Comparison of ENCODE assay signal across 8 cellular contexts in genomic region chr15:70098170-70098460, GRCh38. TPM values are rescaled to one million over a fixed set of nuclear protein-coding genes. Genes with fewer than 3 reads are reported as not detected.
DNase-seq lines count a peak whose midpoint lies in the region; ATAC-seq and TF ChIP-seq lines count a peak whose summit lies in the region.

No MANE protein-coding gene starts in this region.

- peak overlapping the region; percentile 94 for H3K4me3 ChIP-seq in thoracic aorta

- H3K36me3 Mint-ChIP-seq in activated CD4-positive, alpha-beta T cell treated with anti-CD3 and anti-CD28 coated beads, Interleukin-2, amount 10 ng/mL, durations not matched to agents 24 days and 14 days (ENCODE audit: low read depth) = peaks cover 30% of the 10 kb centered on the region
- peaks cover 6% of the 10 kb centered on the region for H3K36me3 Mint-ChIP-seq in activated naive CD4-positive, alpha-beta T cell treated with anti-CD3 and anti-CD28 coated beads, Interleukin-2, amount 50 U/mL, for 24 hours

- peak overlapping the region; percentile 92 for H3K4me3 Mint-ChIP-seq in activated CD4-positive, alpha-beta T cell treated with anti-CD3 and anti-CD28 coated beads, Interleukin-2, amount 10 ng/mL, durations not matched to agents 24 days and 14 days
- H3K4me3 Mint-ChIP-seq in activated naive CD4-positive, alpha-beta T cell treated with anti-CD3 and anti-CD28 coated beads, Interleukin-2, amount 50 U/mL, for 24 hours = peak overlapping the region; percentile 98

- peak; percentile 3 for TF ChIP-seq CTCF in thoracic aorta (IDR thresholded peaks at IDR 0.05)

- peak overlapping the region; percentile 84 for H3K27ac Mint-ChIP-seq in activated CD4-positive, alpha-beta T cell treated with anti-CD3 and anti-CD28 coated beads, Interleukin-2, amount 10 ng/mL, durations not matched to agents 24 days and 14 days
- peak overlapping the region; percentile 99 for H3K27ac Mint-ChIP-seq in activated naive CD4-positive, alpha-beta T cell treated with anti-CD3 and anti-CD28 coated beads, Interleukin-2, amount 50 U/mL, for 24 hours

- peaks cover 43% of the 10 kb centered on the region for H3K4me1 Mint-ChIP-seq in activated CD4-positive, alpha-beta T cell treated with anti-CD3 and anti-CD28 coated beads, Interleukin-2, amount 10 ng/mL, durations not matched to agents 24 days and 14 days
- H3K4me1 Mint-ChIP-seq in activated naive CD4-positive, alpha-beta T cell treated with anti-CD3 and anti-CD28 coated beads, Interleukin-2, amount 50 U/mL, for 24 hours = peaks cover 37% of the 10 kb centered on the region

- intact Hi-C loops in activated CD4-positive, alpha-beta T cell treated with anti-CD3 and anti-CD28 coated beads, Interleukin-2, amount 10 ng/mL, durations not matched to agents 24 days and 14 days (cut with micrococcal nuclease) = loop anchor here (2.0 to 10.0 kb wide), 6 partner anchors 159 to 933 kb away; partner anchors contain the start of genes GLCE and RPLP1
- intact Hi-C loops in sciatic nerve (cut with DNase I) = loop anchor here (5.0 to 10.0 kb wide), 2 partner anchors 36 to 613 kb away; no protein-coding TSS in a partner anchor

- H3K9me3 Mint-ChIP-seq in activated CD4-positive, alpha-beta T cell treated with anti-CD3 and anti-CD28 coated beads, Interleukin-2, amount 10 ng/mL, durations not matched to agents 24 days and 14 days = no peaks in the 10 kb centered on the region
- H3K9me3 Mint-ChIP-seq in activated naive CD4-positive, alpha-beta T cell treated with anti-CD3 and anti-CD28 coated beads, Interleukin-2, amount 50 U/mL, for 24 hours = no peaks in the 10 kb centered on the region

- H3K9me3 ChIP-seq in thoracic aorta = no peaks in the 10 kb centered on the region

- peaks cover 21% of the 10 kb centered on the region for H3K27me3 Mint-ChIP-seq in activated CD4-positive, alpha-beta T cell treated with anti-CD3 and anti-CD28 coated beads, Interleukin-2, amount 10 ng/mL, durations not matched to agents 24 days and 14 days
- H3K27me3 Mint-ChIP-seq in activated naive CD4-positive, alpha-beta T cell treated with anti-CD3 and anti-CD28 coated beads, Interleukin-2, amount 50 U/mL, for 24 hours = no peaks in the 10 kb centered on the region

- H3K27ac ChIP-seq in layer of hippocampus (ENCODE audit: low read depth, low read length) (peak overlapping the region; percentile 90), thoracic aorta (peak overlapping the region; percentile 93 to 96)

- peaks cover 28 to 54% of the 10 kb centered on the region in 2 donors for H3K4me1 ChIP-seq in thoracic aorta (ENCODE audit: control insufficient read depth in 1 of 2, low read depth in 2 of 2)

- DNase-seq in activated CD4-positive, alpha-beta T cell treated with anti-CD3 and anti-CD28 coated beads, Interleukin-2, amount 10 ng/mL, durations not matched to agents 24 days and 14 days = no peak
- no peak for DNase-seq in activated CD4-positive, alpha-beta T cell treated with anti-CD3 and anti-CD28 coated beads, Interleukin-2, amount 50 U/mL, for 4 hours
- no peak for DNase-seq in thoracic aorta (ENCODE audit: low spot score)
- DNase-seq in sciatic nerve (ENCODE audit: low spot score) = no peak
- DNase-seq in NCI-H2081 treated with DMSO at 0.1 percent for 48 hours (lab: John Stamatoyannopoulos, UW) = no peak
- DNase-seq in AG08395 (ENCODE audit: low spot score) = no peak

- H3K36me3 ChIP-seq in thoracic aorta = no peaks in the 10 kb centered on the region

- ATAC-seq in thoracic aorta (ENCODE audit: insufficient number of reproducible peaks, low FRiP score, low read depth) = no peak
- no peak for ATAC-seq in sciatic nerve

- H3K27me3 ChIP-seq in layer of hippocampus (ENCODE audit: control insufficient read depth, insufficient read depth, low read length) = no peaks in the 10 kb centered on the region
- no peaks in the 10 kb centered on the region for H3K27me3 ChIP-seq in thoracic aorta (replicated peaks; ENCODE audit: insufficient read depth)

RNA-seq across cellular contexts. Expression of gene TLE3, which starts 0.4 kb away (rescaled TPM):
- 111 and 118 TPM in 2 replicates for total RNA-seq in activated CD4-positive, alpha-beta T cell treated with anti-CD3 and anti-CD28 coated beads, Interleukin-2, amount 10 ng/mL, durations not matched to agents 24 days and 14 days
- total RNA-seq in thoracic aorta = 100 to 1,000 TPM in 1 of 2 donors, 10 to 100 TPM in 1; 78.3 to 124 TPM
- 90.1 TPM for total RNA-seq in sciatic nerve
